Comparison of ENCODE assay signal across 1 cellular context in genomic region chr2:96800762-96801463, GRCh38.
TF ChIP-seq lines count a peak whose summit lies in the region.

No MANE protein-coding gene starts in this region.

TF ChIP-seq in HepG2, 621 proteins besides CTCF, POLR2A, EP300 and RAD21 (continued from another document and continues in another):
- no peak for TF ChIP-seq ZUFSP (CRISPR knock-in tag; IDR thresholded peaks at IDR 0.05; ENCODE audit: borderline replicate concordance)
- no peak for TF ChIP-seq SOX6 (IDR thresholded peaks at IDR 0.05)
- TF ChIP-seq SOX6 (CRISPR knock-in tag; IDR thresholded peaks at IDR 0.05): peak; percentile 29; the same call in 1 of the 2 replicates
- no peak for TF ChIP-seq CBX1 (IDR thresholded peaks at IDR 0.05; ENCODE audit: low read depth)
- TF ChIP-seq PATZ1 (CRISPR knock-in tag; IDR thresholded peaks at IDR 0.05): peak; percentile 59; the same call in 1 of the 2 replicates
- 0 out of 2 replicates have a peak, but pooled peaks have one; percentile 33 for TF ChIP-seq ZNF441 (CRISPR knock-in tag; IDR thresholded peaks at IDR 0.05; ENCODE audit: borderline replicate concordance)
- TF ChIP-seq NRL (CRISPR knock-in tag; IDR thresholded peaks at IDR 0.05; ENCODE audit: borderline replicate concordance): no peak
- TF ChIP-seq HOXA7 (CRISPR knock-in tag; IDR thresholded peaks at IDR 0.05): no peak
- TF ChIP-seq ZNF773 (CRISPR knock-in tag; IDR thresholded peaks at IDR 0.05; ENCODE audit: borderline replicate concordance): no peak
- TF ChIP-seq PRMT3 (CRISPR knock-in tag; IDR thresholded peaks at IDR 0.05; ENCODE audit: borderline replicate concordance, low read depth): no peak
- TF ChIP-seq ZBED4 (CRISPR knock-in tag; IDR thresholded peaks at IDR 0.05; ENCODE audit: borderline replicate concordance): peak; percentile 54; the same call in 1 of the 2 replicates
- peak; percentile 76; the same call in 1 of the 2 replicates for TF ChIP-seq ZFP91 (CRISPR knock-in tag; IDR thresholded peaks at IDR 0.05; ENCODE audit: borderline replicate concordance)
- no peak for TF ChIP-seq STAT5B (CRISPR knock-in tag; IDR thresholded peaks at IDR 0.05)
- no peak for TF ChIP-seq ZC3H13 (CRISPR knock-in tag; IDR thresholded peaks at IDR 0.05)
- TF ChIP-seq YY1 (IDR thresholded peaks at IDR 0.05; ENCODE audit: insufficient read depth, insufficient replicate concordance, low read depth, low read length): no peak
- TF ChIP-seq THRA (CRISPR knock-in tag; IDR thresholded peaks at IDR 0.05; ENCODE audit: borderline replicate concordance): 0 out of 2 replicates have a peak, but pooled peaks have one; percentile 33
- no peak for TF ChIP-seq ZNF781 (CRISPR knock-in tag; IDR thresholded peaks at IDR 0.05; ENCODE audit: borderline replicate concordance, not compliant biosample characterization)
- TF ChIP-seq TBL1XR1 (IDR thresholded peaks at IDR 0.05; ENCODE audit: borderline replicate concordance, low read length, partially characterized antibody): no peak
- no peak for TF ChIP-seq SKIL (CRISPR knock-in tag; IDR thresholded peaks at IDR 0.05; ENCODE audit: borderline replicate concordance)
- TF ChIP-seq SRSF1 (optimal IDR thresholded peaks at IDR 0.05; ENCODE audit: low read depth, low read length): peak; percentile 43
- TF ChIP-seq ZNF512B (CRISPR knock-in tag; IDR thresholded peaks at IDR 0.05; ENCODE audit: borderline replicate concordance): no peak
- no peak for TF ChIP-seq ZNF660 (CRISPR knock-in tag; IDR thresholded peaks at IDR 0.05; ENCODE audit: borderline replicate concordance, low read depth)
- peak; percentile 41 for TF ChIP-seq ASH2L (IDR thresholded peaks at IDR 0.05; ENCODE audit: insufficient read length, low read depth, low read length)
- no peak for TF ChIP-seq ZFP41 (CRISPR knock-in tag; IDR thresholded peaks at IDR 0.05; ENCODE audit: borderline replicate concordance)
- no peak for TF ChIP-seq SMAD3 (CRISPR knock-in tag; IDR thresholded peaks at IDR 0.05)
- TF ChIP-seq TEAD2 (CRISPR knock-in tag; IDR thresholded peaks at IDR 0.05): no peak
- no peak for TF ChIP-seq SMYD3 (CRISPR knock-in tag; IDR thresholded peaks at IDR 0.05)
- TF ChIP-seq ZNF354B (CRISPR knock-in tag; IDR thresholded peaks at IDR 0.05): no peak
- no peak for TF ChIP-seq SNRNP70 (IDR thresholded peaks at IDR 0.05; ENCODE audit: low read depth, low read length)
- no peak for TF ChIP-seq CHD4 (IDR thresholded peaks at IDR 0.05; ENCODE audit: borderline replicate concordance, low read length)
- no peak for TF ChIP-seq ZNF703 (CRISPR knock-in tag; IDR thresholded peaks at IDR 0.05; ENCODE audit: borderline replicate concordance)
- peak; percentile 39; the same call in 1 of the 2 replicates for TF ChIP-seq PHF8 (CRISPR knock-in tag; IDR thresholded peaks at IDR 0.05)
- TF ChIP-seq SCMH1 (CRISPR knock-in tag; IDR thresholded peaks at IDR 0.05; ENCODE audit: borderline replicate concordance): no peak
- no peak for TF ChIP-seq NR2F6 (IDR thresholded peaks at IDR 0.05)
- TF ChIP-seq NR2F6 (CRISPR knock-in tag; IDR thresholded peaks at IDR 0.05): peak; percentile 63; the same call in 1 of the 2 replicates
- TF ChIP-seq ZBTB38 (CRISPR knock-in tag; IDR thresholded peaks at IDR 0.05): peak; percentile 100
- TF ChIP-seq WIZ (CRISPR knock-in tag; IDR thresholded peaks at IDR 0.05): no peak
- peak; percentile 44; the same call in 1 of the 2 replicates for TF ChIP-seq ZNF501 (CRISPR knock-in tag; IDR thresholded peaks at IDR 0.05)
- no peak for TF ChIP-seq AGO2 (optimal IDR thresholded peaks at IDR 0.05; ENCODE audit: low read depth, low read length)
- TF ChIP-seq NR2F1 (CRISPR knock-in tag; IDR thresholded peaks at IDR 0.05): no peak
- TF ChIP-seq HNRNPUL1 (IDR thresholded peaks at IDR 0.05; ENCODE audit: low read depth, low read length): no peak
- no peak for TF ChIP-seq ZNF644 (CRISPR knock-in tag; IDR thresholded peaks at IDR 0.05; ENCODE audit: low read depth)
- TF ChIP-seq TGIF2 (CRISPR knock-in tag; IDR thresholded peaks at IDR 0.05): no peak
- TF ChIP-seq NR0B2 (CRISPR knock-in tag; IDR thresholded peaks at IDR 0.05): no peak
- TF ChIP-seq NCOA1 (CRISPR knock-in tag; IDR thresholded peaks at IDR 0.05): no peak
- TF ChIP-seq ZBTB46 (CRISPR knock-in tag; IDR thresholded peaks at IDR 0.05; ENCODE audit: borderline replicate concordance): no peak
- TF ChIP-seq MXD3 (CRISPR knock-in tag; IDR thresholded peaks at IDR 0.05): no peak; the same call in 1 of the 2 replicates
